ENCODE assay signal across 27 cellular contexts in genomic region chr2:73254343-73255006, GRCh38. TPM values are rescaled to one million over a fixed set of nuclear protein-coding genes. Genes with fewer than 3 reads are reported as not detected.
DNase-seq lines count a peak whose midpoint lies in the region; ATAC-seq, FAIRE-seq and TF ChIP-seq lines count a peak whose summit lies in the region.
"Had no signal": no experiment of that assay in that cellular context is flagged by ENCODE, and none has a peak within 500 bp of the region (broad histone marks: within the 10 kb centered on the region; RNA-seq: fewer than 3 reads in every experiment).

No MANE protein-coding gene starts in this region.

- no peaks in the 10 kb centered on the region for H3K79me2 ChIP-seq in endothelial cell of umbilical vein (ENCODE audit: control insufficient read depth, insufficient read depth, low read length)

- no peaks in the 10 kb centered on the region for H4K20me1 ChIP-seq in endothelial cell of umbilical vein (replicated peaks; ENCODE audit: control insufficient read depth, extremely low read depth, insufficient read depth, low read length)

- POLR2A ChIA-PET in RWPE1 (lab: Yijun Ruan, JAX; ENCODE audit: low non-redundant PET), result no interaction called here
- POLR2A ChIA-PET in endothelial cell of umbilical vein (lab: Charles Lee), result no interaction called here

- no peak for TF ChIP-seq CTCF in RWPE1 (conservative IDR thresholded peaks at IDR 0.05; ENCODE audit: low read depth)
- TF ChIP-seq CTCF in endothelial cell of umbilical vein (IDR thresholded peaks at IDR 0.05; ENCODE audit: extremely low read depth in 1 of 2, insufficient read depth in 1 of 2, low read depth in 1 of 2, low read length in 2 of 2), result no peak
- no peak for TF ChIP-seq CTCF in type B pancreatic cell (conservative IDR thresholded peaks at IDR 0.05)
- no peak for TF ChIP-seq CTCF in mesothelial cell of epicardium (IDR thresholded peaks at IDR 0.05; ENCODE audit: unreplicated experiment)

- H3K9me3 Mint-ChIP-seq in activated T-cell treated with anti-CD3 and anti-CD28 coated beads, Interleukin-2, amount 50 U/mL, for 24 hours, result no peaks in the 10 kb centered on the region
- H3K9me3 Mint-ChIP-seq in type B pancreatic cell (no peaks in the 10 kb centered on the region), mesothelial cell of epicardium (no peaks in the 10 kb centered on the region)
- H3K9me3 Mint-ChIP-seq: activated naive CD4-positive, alpha-beta T cell treated with anti-CD3 and anti-CD28 coated beads, Interleukin-2, amount 50 U/mL, for 72 hours; activated T-helper 1 cell treated with anti-CD3 and anti-CD28 coated beads, Interleukin-12 subunit alpha, Interleukin-12 subunit beta, Interleukin-2, Interleukin-4 antibody, amounts not matched to agents 30 ng/mL and 10 ng/mL and 1 ng/mL, durations not matched to agents 14 hours and 24 hours and 36 hours; IgD-negative memory B cell had no signal

- peak; percentile 35 for FAIRE-seq in endothelial cell of umbilical vein (lab: Jason Lieb, UNC)
- FAIRE-seq: frontal cortex, H54 had no signal

- H3K4me1 ChIP-seq in endothelial cell of umbilical vein (ENCODE audit: control insufficient read depth, extremely low read depth, insufficient read depth, low read length), result no peaks in the 10 kb centered on the region
- H3K4me1 ChIP-seq: suprapubic skin had no signal

- no TSS peak for BruUV-seq in endothelial cell of umbilical vein (replicated peaks; lab: Mats Ljungman, UMichigan)

- no peak overlapping the region for H3K4me3 ChIP-seq in endothelial cell of umbilical vein (replicated peaks in 1 of 3; ENCODE audit: insufficient read depth in 1 of 3, low read depth in 1 of 3, low read length in 3 of 3)
- H3K4me3 ChIP-seq: left ventricle myocardium inferior, MG63, sigmoid colon, suprapubic skin had no signal

- H3K27ac ChIP-seq in RWPE1 (peak overlapping the region; percentile 65), endothelial cell of umbilical vein (ENCODE audit: insufficient read depth, low read depth, low read length) (no peak overlapping the region)
- H3K27ac ChIP-seq: left ventricle myocardium inferior, sigmoid colon, suprapubic skin had no signal

- peak overlapping the region; percentile 76 for H3K27ac Mint-ChIP-seq in activated T-cell treated with anti-CD3 and anti-CD28 coated beads, Interleukin-2, amount 50 U/mL, for 24 hours
- H3K27ac Mint-ChIP-seq in type B pancreatic cell, result peak overlapping the region; percentile 87
- no peak overlapping the region for H3K27ac Mint-ChIP-seq in mesothelial cell of epicardium
- H3K27ac Mint-ChIP-seq: activated T-helper 1 cell treated with anti-CD3 and anti-CD28 coated beads, Interleukin-12 subunit alpha, Interleukin-12 subunit beta, Interleukin-2, Interleukin-4 antibody, amounts not matched to agents 30 ng/mL and 10 ng/mL and 1 ng/mL, durations not matched to agents 14 hours and 24 hours and 36 hours; IgD-negative memory B cell had no signal

- DNase-seq in activated T-cell treated with anti-CD3 and anti-CD28 coated beads, Interleukin-2, amount 50 U/mL, for 24 hours, result no peak
- no peak for DNase-seq in activated T-cell treated with anti-CD3 and anti-CD28 coated beads, Interleukin-2, amount 50 U/mL, for 48 hours
- DNase-seq in RWPE1 (ENCODE audit: low spot score) (no peak), endothelial cell of umbilical vein (ENCODE audit: low read depth, low spot score) (no peak), type B pancreatic cell (ENCODE audit: extremely low spot score, unreplicated experiment) (no peak), mesothelial cell of epicardium (ENCODE audit: low spot score in 2 of 2, unreplicated experiment in 2 of 2) (no peak)
- no peak for DNase-seq in stimulated activated naive CD4-positive, alpha-beta T cell (lab: John Stamatoyannopoulos, UW)
- DNase-seq: COR-L47; DMS79 treated with DMSO at 0.1 percent for 48 hours; hippocampal formation; left ventricle myocardium inferior; MG63; NCI-H1436 treated with DMSO at 0.1 percent for 48 hours; NCI-H510A treated with DMSO at 0.1 percent for 48 hours; sigmoid colon; stimulated activated CD8-positive, alpha-beta memory T cell treated with anti-CD3 and anti-CD28 coated beads, Interleukin-4, amount 100 ng/mL, for 48 hours had no signal

- H3K4me2 ChIP-seq in endothelial cell of umbilical vein (ENCODE audit: insufficient read depth, low read length), result no peak overlapping the region

- no peak for TF ChIP-seq POLR2A in endothelial cell of umbilical vein (IDR thresholded peaks at IDR 0.05; ENCODE audit: low read depth, low read length)

- H3K27me3 Mint-ChIP-seq in activated T-cell treated with anti-CD3 and anti-CD28 coated beads, Interleukin-2, amount 50 U/mL, for 24 hours, result no peaks in the 10 kb centered on the region
- H3K27me3 Mint-ChIP-seq in type B pancreatic cell (no peaks in the 10 kb centered on the region), mesothelial cell of epicardium (ENCODE audit: low read depth) (no peaks in the 10 kb centered on the region)
- H3K27me3 Mint-ChIP-seq: IgD-negative memory B cell had no signal

- H3K4me1 Mint-ChIP-seq in activated T-cell treated with anti-CD3 and anti-CD28 coated beads, Interleukin-2, amount 50 U/mL, for 24 hours (ENCODE audit: low read depth), result peaks cover 5% of the 10 kb centered on the region
- no peaks in the 10 kb centered on the region for H3K4me1 Mint-ChIP-seq in type B pancreatic cell (ENCODE audit: unreplicated experiment)
- H3K4me1 Mint-ChIP-seq in mesothelial cell of epicardium, result no peaks in the 10 kb centered on the region

- peaks cover 74% of the 10 kb centered on the region for H3K36me3 Mint-ChIP-seq in activated T-cell treated with anti-CD3 and anti-CD28 coated beads, Interleukin-2, amount 50 U/mL, for 24 hours (ENCODE audit: low read depth)
- peaks cover 18% of the 10 kb centered on the region for H3K36me3 Mint-ChIP-seq in type B pancreatic cell
- peaks cover 23% of the 10 kb centered on the region for H3K36me3 Mint-ChIP-seq in mesothelial cell of epicardium
- H3K36me3 Mint-ChIP-seq: IgD-negative memory B cell had no signal

- no peaks in the 10 kb centered on the region for H3K27me3 ChIP-seq in endothelial cell of umbilical vein (ENCODE audit: control insufficient read depth in 2 of 2, insufficient read depth in 2 of 2, low read length in 2 of 2)
- H3K27me3 ChIP-seq: MG63, sigmoid colon, suprapubic skin had no signal

- intact Hi-C loops in endothelial cell of umbilical vein (cut with micrococcal nuclease), result no loop called here

- ATAC-seq in HG02588 (IDR thresholded peaks at IDR 0.05; ENCODE audit: unreplicated experiment), result no peak
- ATAC-seq: activated naive CD4-positive, alpha-beta T cell treated with anti-CD3 and anti-CD28 coated beads, Interleukin-2, amount 50 U/mL, for 72 hours had no signal

- no peak overlapping the region for H2AFZ ChIP-seq in endothelial cell of umbilical vein (ENCODE audit: low read depth, low read length)

- H3K9me3 ChIP-seq in endothelial cell of umbilical vein (replicated peaks; ENCODE audit: control insufficient read depth, insufficient read depth, low read length), result no peaks in the 10 kb centered on the region
- H3K9me3 ChIP-seq: left ventricle myocardium inferior, MG63, sigmoid colon, suprapubic skin had no signal

- CTCF ChIA-PET in RWPE1 (lab: Yijun Ruan, JAX) (interaction anchor here (0.5 to 0.7 kb wide), 2 partner anchors 42 to 391 kb away, joined by 3 read pairs; no protein-coding TSS in a partner anchor), endothelial cell of umbilical vein (lab: Charles Lee) (no interaction called here)

- no peak overlapping the region for H3K9ac ChIP-seq in endothelial cell of umbilical vein (replicated peaks; ENCODE audit: extremely low read depth, insufficient read depth, low read length)

- H3K36me3 ChIP-seq in endothelial cell of umbilical vein (ENCODE audit: control insufficient read depth in 2 of 2, extremely low read depth in 1 of 2, insufficient read depth in 2 of 2, low read length in 2 of 2), result peaks cover 19 to 41% of the 10 kb centered on the region in 2 experiments

- no peaks in the 10 kb centered on the region for H3K9me1 ChIP-seq in endothelial cell of umbilical vein (replicated peaks; ENCODE audit: control insufficient read depth, extremely low read depth, insufficient read depth, low read length)

- no peak overlapping the region for H3K4me3 Mint-ChIP-seq in activated T-cell treated with anti-CD3 and anti-CD28 coated beads, Interleukin-2, amount 50 U/mL, for 24 hours
- peak overlapping the region; percentile 17 for H3K4me3 Mint-ChIP-seq in type B pancreatic cell
- H3K4me3 Mint-ChIP-seq in mesothelial cell of epicardium, result no peak overlapping the region
- H3K4me3 Mint-ChIP-seq: activated T-helper 1 cell treated with anti-CD3 and anti-CD28 coated beads, Interleukin-12 subunit alpha, Interleukin-12 subunit beta, Interleukin-2, Interleukin-4 antibody, amounts not matched to agents 30 ng/mL and 10 ng/mL and 1 ng/mL, durations not matched to agents 14 hours and 24 hours and 36 hours; IgD-negative memory B cell had no signal

- dilution Hi-C loops in endothelial cell of umbilical vein (cut with MboI; ENCODE audit: extremely low pct_ligation_motif_present, low sequenced_read_pairs), result no loop called here

RNA-seq across cellular contexts. Expression of gene CCT7, which starts 20.4 kb away (rescaled TPM):
- 362 and 389 TPM in 2 replicates for total RNA-seq in endothelial cell of umbilical vein
- 317 and 343 TPM in 2 replicates for polyA plus RNA-seq in endothelial cell of umbilical vein
- 304 and 311 TPM in 2 replicates for polyA plus RNA-seq in endothelial cell of umbilical vein (2011; cell fraction: cytosol; rRNA removed)
- 134 and 184 TPM in 2 replicates for polyA plus RNA-seq in endothelial cell of umbilical vein (2011; cell fraction: nucleus; rRNA removed)
- polyA plus RNA-seq in endothelial cell of umbilical vein (2012), result 406 and 507 TPM in 2 replicates
- 347 and 391 TPM in 2 replicates for polyA minus RNA-seq in endothelial cell of umbilical vein
- polyA minus RNA-seq in endothelial cell of umbilical vein (2011; cell fraction: cytosol; rRNA and poly(A)+ RNA removed), result 259 TPM
- polyA minus RNA-seq in endothelial cell of umbilical vein (2011; cell fraction: nucleus; rRNA and poly(A)+ RNA removed), result 59.8 and 83.0 TPM in 2 replicates
- 256 and 300 TPM in 2 replicates for total RNA-seq in type B pancreatic cell (ENCODE audit: low replicate concordance)
- total RNA-seq in mesothelial cell of epicardium, result 217 to 220 TPM (median 218 TPM) in 3 replicates

RNA-seq across cellular contexts. Expression of gene PRADC1, which starts 21.4 kb away (rescaled TPM):
- total RNA-seq in endothelial cell of umbilical vein, result 19.6 and 21.8 TPM in 2 replicates
- 32.7 and 42.6 TPM in 2 replicates for polyA plus RNA-seq in endothelial cell of umbilical vein
- 24.5 and 24.6 TPM in 2 replicates for polyA plus RNA-seq in endothelial cell of umbilical vein (2011; cell fraction: cytosol; rRNA removed)
- 9.0 and 9.3 TPM in 2 replicates for polyA plus RNA-seq in endothelial cell of umbilical vein (2011; cell fraction: nucleus; rRNA removed)
- polyA plus RNA-seq in endothelial cell of umbilical vein (2012), result 21.0 and 22.8 TPM in 2 replicates
- 13.7 and 17.4 TPM in 2 replicates for polyA minus RNA-seq in endothelial cell of umbilical vein
- 14.7 TPM for polyA minus RNA-seq in endothelial cell of umbilical vein (2011; cell fraction: cytosol; rRNA and poly(A)+ RNA removed)
- 4.0 and 5.1 TPM in 2 replicates for polyA minus RNA-seq in endothelial cell of umbilical vein (2011; cell fraction: nucleus; rRNA and poly(A)+ RNA removed)
- 16.3 and 19.6 TPM in 2 replicates for total RNA-seq in type B pancreatic cell (ENCODE audit: low replicate concordance)
- total RNA-seq in mesothelial cell of epicardium, result 5.9 to 6.9 TPM (median 6.6 TPM) in 3 replicates

RNA-seq across cellular contexts. Expression of gene FBXO41, which starts 29.8 kb away (rescaled TPM):
- total RNA-seq in endothelial cell of umbilical vein (1.2 and 1.5 TPM in 2 replicates), type B pancreatic cell (ENCODE audit: low replicate concordance) (5.2 and 5.5 TPM in 2 replicates), mesothelial cell of epicardium (7.6 to 8.1 TPM (median 7.8 TPM) in 3 replicates)
- polyA plus RNA-seq in endothelial cell of umbilical vein, result 0.88 and 0.94 TPM in 2 replicates
- 0.39 and 0.45 TPM in 2 replicates for polyA plus RNA-seq in endothelial cell of umbilical vein (2011; cell fraction: cytosol; rRNA removed)
- 1.8 and 2.4 TPM in 2 replicates for polyA plus RNA-seq in endothelial cell of umbilical vein (2011; cell fraction: nucleus; rRNA removed)
- polyA plus RNA-seq in endothelial cell of umbilical vein (2012), result 1.8 and 3.2 TPM in 2 replicates
- polyA minus RNA-seq in endothelial cell of umbilical vein, result 0.83 and 1.4 TPM in 2 replicates
- polyA minus RNA-seq in endothelial cell of umbilical vein (2011; cell fraction: cytosol; rRNA and poly(A)+ RNA removed), result 7.4 TPM
- 0.67 and 1.2 TPM in 2 replicates for polyA minus RNA-seq in endothelial cell of umbilical vein (2011; cell fraction: nucleus; rRNA and poly(A)+ RNA removed)

RNA-seq across cellular contexts. Expression of gene EGR4, which starts 38.9 kb away (rescaled TPM):
- not detected in 2 replicates for total RNA-seq in endothelial cell of umbilical vein
- not detected in 2 replicates for polyA plus RNA-seq in endothelial cell of umbilical vein
- polyA plus RNA-seq in endothelial cell of umbilical vein (2011; cell fraction: cytosol; rRNA removed), result not detected in 2 replicates
- not detected in 2 replicates for polyA plus RNA-seq in endothelial cell of umbilical vein (2011; cell fraction: nucleus; rRNA removed)
- polyA plus RNA-seq in endothelial cell of umbilical vein (2012), result not detected in 2 replicates
- polyA minus RNA-seq in endothelial cell of umbilical vein, result not detected in 2 replicates
- polyA minus RNA-seq in endothelial cell of umbilical vein (2011; cell fraction: cytosol; rRNA and poly(A)+ RNA removed), result not detected
- polyA minus RNA-seq in endothelial cell of umbilical vein (2011; cell fraction: nucleus; rRNA and poly(A)+ RNA removed), result not detected in 2 replicates
- total RNA-seq in type B pancreatic cell (ENCODE audit: low replicate concordance), result 0.19 and 1.2 TPM in 2 replicates
- 0.34 to 0.49 TPM (median 0.36 TPM) in 3 replicates for total RNA-seq in mesothelial cell of epicardium
- total RNA-seq: A172, frontal cortex, left ventricle myocardium inferior, mucosa of gallbladder, suprapubic skin had no signal
- polyA plus RNA-seq: esophagus, neural cell had no signal

RNA-seq across cellular contexts. Expression of gene SMYD5, which starts 40.4 kb away (rescaled TPM):
- total RNA-seq in endothelial cell of umbilical vein (23.4 and 31.7 TPM in 2 replicates), type B pancreatic cell (ENCODE audit: low replicate concordance) (19.1 and 30.3 TPM in 2 replicates), mesothelial cell of epicardium (29.8 to 34.3 TPM (median 34.2 TPM) in 3 replicates)
- 16.2 and 19.9 TPM in 2 replicates for polyA plus RNA-seq in endothelial cell of umbilical vein
- 18.9 and 20.7 TPM in 2 replicates for polyA plus RNA-seq in endothelial cell of umbilical vein (2011; cell fraction: cytosol; rRNA removed)
- polyA plus RNA-seq in endothelial cell of umbilical vein (2011; cell fraction: nucleus; rRNA removed), result 42.3 and 47.6 TPM in 2 replicates
- 20.3 and 23.2 TPM in 2 replicates for polyA plus RNA-seq in endothelial cell of umbilical vein (2012)
- polyA minus RNA-seq in endothelial cell of umbilical vein, result 25.7 and 36.9 TPM in 2 replicates
- 11.6 TPM for polyA minus RNA-seq in endothelial cell of umbilical vein (2011; cell fraction: cytosol; rRNA and poly(A)+ RNA removed)
- polyA minus RNA-seq in endothelial cell of umbilical vein (2011; cell fraction: nucleus; rRNA and poly(A)+ RNA removed), result 19.8 and 21.2 TPM in 2 replicates
